ENCODE assay signal across 11 cellular contexts in genomic region chr12:27246774-27247173, GRCh38. TPM values are rescaled to one million over a fixed set of nuclear protein-coding genes. Genes with fewer than 3 reads are reported as not detected.
DNase-seq lines count a peak whose midpoint lies in the region; ATAC-seq, FAIRE-seq and TF ChIP-seq lines count a peak whose summit lies in the region.
"Had no signal": no experiment of that assay in that cellular context is flagged by ENCODE, and none has a peak within 500 bp of the region (broad histone marks: within the 10 kb centered on the region; RNA-seq: fewer than 3 reads in every experiment).

No MANE protein-coding gene starts in this region.

- H2AFZ ChIP-seq in astrocyte (ENCODE audit: low read depth, low read length), result no peak overlapping the region

- DNase-seq in right cardiac atrium (no peak), left cardiac atrium (no peak), astrocyte (ENCODE audit: low read depth) (peak; percentile 51), mesothelial cell of epicardium (ENCODE audit: low spot score in 2 of 2, unreplicated experiment in 2 of 2) (no peak), uterus (no peak), NCI-H187 (lab: John Stamatoyannopoulos, UW) (no peak), WERI-Rb-1 (no peak), NCI-H2081 (lab: John Stamatoyannopoulos, UW) (no peak)
- DNase-seq: kidney glomerular epithelial cell had no signal

- peak overlapping the region; percentile 81 for H3K4me3 ChIP-seq in right cardiac atrium (ENCODE audit: low read length)
- peak overlapping the region; percentile 80 for H3K4me3 ChIP-seq in astrocyte (ENCODE audit: insufficient read depth, low read depth, low read length)
- H3K4me3 ChIP-seq in uterus, result peak overlapping the region; percentile 10 to 62
- no peak overlapping the region for H3K4me3 ChIP-seq in WERI-Rb-1 (ENCODE audit: low read depth, low read length)

- H3K9ac ChIP-seq in astrocyte (ENCODE audit: low read length), result peak overlapping the region; percentile 93

- peaks cover 13% of the 10 kb centered on the region for H3K36me3 Mint-ChIP-seq in astrocyte (ENCODE audit: low read depth, unreplicated experiment)
- peaks cover 3% of the 10 kb centered on the region for H3K36me3 Mint-ChIP-seq in mesothelial cell of epicardium

- H3K4me1 ChIP-seq in right cardiac atrium (ENCODE audit: control insufficient read depth, insufficient read depth, low read length) (no peaks in the 10 kb centered on the region), astrocyte (ENCODE audit: insufficient read depth, low read length) (no peaks in the 10 kb centered on the region), uterus (no peaks in the 10 kb centered on the region)

- ATAC-seq in right cardiac atrium (no peak), left cardiac atrium (no peak)

- peaks cover 57% of the 10 kb centered on the region for H4K20me1 ChIP-seq in astrocyte (ENCODE audit: insufficient read depth, low read length)
- H4K20me1 ChIP-seq: BLaER1 treated with 17β-estradiol and CSF1 and Interleukin-3, amounts not matched to agents 10 nM and 100 nM had no signal

- H3K27me3 Mint-ChIP-seq in astrocyte (ENCODE audit: low read depth, unreplicated experiment) (no peaks in the 10 kb centered on the region), mesothelial cell of epicardium (ENCODE audit: low read depth) (no peaks in the 10 kb centered on the region)

- H3K4me1 Mint-ChIP-seq in astrocyte (ENCODE audit: low read depth, unreplicated experiment) (peaks cover 17% of the 10 kb centered on the region), mesothelial cell of epicardium (peaks cover 26% of the 10 kb centered on the region)

- intact Hi-C loops in right cardiac atrium (cut with DNase I) (loop anchor here in 2 of 4 donors (5.0 to 10.0 kb wide), 3 partner anchors 48 to 52 kb away; no protein-coding TSS in a partner anchor), left cardiac atrium (cut with DNase I) (loop anchor here in 1 of 2 donors (5.0 to 10.0 kb wide), 2 partner anchors 46 to 102 kb away; no protein-coding TSS in a partner anchor), uterus (cut with DNase I; ENCODE audit: low total_unique reads) (no loop called here)

- no peak for TF ChIP-seq CTCF in astrocyte (IDR thresholded peaks at IDR 0.05; ENCODE audit: insufficient read depth, low read depth, low read length)
- TF ChIP-seq CTCF in mesothelial cell of epicardium (IDR thresholded peaks at IDR 0.05; ENCODE audit: unreplicated experiment), result no peak
- TF ChIP-seq CTCF in uterus (IDR thresholded peaks at IDR 0.05), result no peak
- TF ChIP-seq CTCF in WERI-Rb-1 (IDR thresholded peaks at IDR 0.05; ENCODE audit: low read depth, low read length), result no peak

- H3K9me3 ChIP-seq in right cardiac atrium (ENCODE audit: control insufficient read depth, low read length) (no peaks in the 10 kb centered on the region), astrocyte (ENCODE audit: insufficient read depth, low read depth, low read length) (no peaks in the 10 kb centered on the region), uterus (no peaks in the 10 kb centered on the region), WERI-Rb-1 (ENCODE audit: severe bottlenecking) (no peaks in the 10 kb centered on the region)

- H3K79me2 ChIP-seq in astrocyte (ENCODE audit: insufficient read depth, low read length), result peaks cover 77% of the 10 kb centered on the region

- H3K9me3 Mint-ChIP-seq in astrocyte (ENCODE audit: unreplicated experiment), result peaks cover 9% of the 10 kb centered on the region
- H3K9me3 Mint-ChIP-seq in mesothelial cell of epicardium, result no peaks in the 10 kb centered on the region

- H3K27ac ChIP-seq in right cardiac atrium (ENCODE audit: low read length) (no peak overlapping the region), astrocyte (ENCODE audit: low read depth, low read length) (peak overlapping the region; percentile 84), uterus (peak overlapping the region in 1 of 2 donors; percentile 90), WERI-Rb-1 (no peak overlapping the region)
- H3K27ac ChIP-seq: BLaER1 treated with 17β-estradiol and CSF1 and Interleukin-3, amounts not matched to agents 10 nM and 100 nM had no signal

- no peaks in the 10 kb centered on the region for H3K36me3 ChIP-seq in astrocyte (ENCODE audit: insufficient read depth, low read length)
- no peaks in the 10 kb centered on the region for H3K36me3 ChIP-seq in uterus
- no peaks in the 10 kb centered on the region for H3K36me3 ChIP-seq in WERI-Rb-1

- 61% methylated on average over 5 of the region's 5 CpGs for WGBS in right cardiac atrium

- TF ChIP-seq POLR2A in uterus (IDR thresholded peaks at IDR 0.05), result no peak

- no peak for FAIRE-seq in astrocyte (lab: Jason Lieb, UNC)
- FAIRE-seq: TTC549 had no signal

- peak overlapping the region; percentile 88 for H3K4me2 ChIP-seq in astrocyte (ENCODE audit: low read length)

- H3K27me3 ChIP-seq in right cardiac atrium (ENCODE audit: control insufficient read depth, insufficient read depth) (no peaks in the 10 kb centered on the region), astrocyte (ENCODE audit: insufficient read depth, low read length) (no peaks in the 10 kb centered on the region), uterus (no peaks in the 10 kb centered on the region), WERI-Rb-1 (ENCODE audit: insufficient read depth, low read depth, severe bottlenecking) (no peaks in the 10 kb centered on the region)

- H3K4me3 Mint-ChIP-seq in astrocyte (ENCODE audit: unreplicated experiment) (peak overlapping the region; percentile 100), mesothelial cell of epicardium (peak overlapping the region; percentile 14)

- peak overlapping the region; percentile 15 for H3K27ac Mint-ChIP-seq in astrocyte (ENCODE audit: unreplicated experiment)
- H3K27ac Mint-ChIP-seq in mesothelial cell of epicardium, result peak overlapping the region; percentile 3

RNA-seq across cellular contexts. Expression of gene STK38L, which starts 2.7 kb away (rescaled TPM):
- total RNA-seq in right cardiac atrium, result 100 to 1,000 TPM in 1 of 4 donors, 10 to 100 TPM in 3; 59.1 to 160 (median 63.7) TPM
- 19.5 TPM for polyA plus RNA-seq in right cardiac atrium
- total RNA-seq in left cardiac atrium, result 100 to 1,000 TPM in 1 of 2 donors, 10 to 100 TPM in 1; 70.6 to 135 TPM
- total RNA-seq in astrocyte, result 114 and 115 TPM in 2 replicates
- total RNA-seq in mesothelial cell of epicardium, result 46.7 to 48.2 TPM (median 47.0 TPM) in 3 replicates
- 10 to 100 TPM; 26.9 to 69.3 (median 49.9) TPM for total RNA-seq in uterus
